10 cellular contexts compared by ENCODE assay signal in genomic region chr1:161172776-161173376, GRCh38. TPM values are rescaled to one million over a fixed set of nuclear protein-coding genes. Genes with fewer than 3 reads are reported as not detected.
DNase-seq lines count a peak whose midpoint lies in the region; ATAC-seq and TF ChIP-seq lines count a peak whose summit lies in the region.
"Had no signal": no experiment of that assay in that cellular context is flagged by ENCODE, and none has a peak within 500 bp of the region (broad histone marks: within the 10 kb centered on the region; RNA-seq: fewer than 3 reads in every experiment).

No MANE protein-coding gene starts in this region.

- no peaks in the 10 kb centered on the region for H3K9me3 ChIP-seq in gastroesophageal sphincter
- no peaks in the 10 kb centered on the region for H3K9me3 ChIP-seq in skeletal muscle tissue (ENCODE audit: control insufficient read depth in 3 of 3, low read length in 3 of 3)

- peaks cover 5 to 66% (median 19%) of the 10 kb centered on the region in 3 donors for H3K4me1 ChIP-seq in gastroesophageal sphincter
- H3K4me1 ChIP-seq in skeletal muscle tissue (ENCODE audit: control insufficient read depth in 3 of 3, insufficient read depth in 3 of 3, low read length in 3 of 3) = peaks cover 30 to 34% (median 34%) of the 10 kb centered on the region in 3 donors

- no peaks in the 10 kb centered on the region for H3K27me3 Mint-ChIP-seq in activated CD8-positive, alpha-beta T cell treated with anti-CD3 and anti-CD28 coated beads, Interleukin-2, amount 10 ng/mL, durations not matched to agents 7 days and 5 days (ENCODE audit: low read depth)

- H3K27ac ChIP-seq in gastroesophageal sphincter = peak overlapping the region in 3 of 4 donors; percentile 52 to 74 (median 60)
- H3K27ac ChIP-seq in skeletal muscle tissue (ENCODE audit: low read depth, low read length) = peak overlapping the region; percentile 4

- no peak for ATAC-seq in activated CD8-positive, alpha-beta T cell treated with anti-CD3 and anti-CD28 coated beads, Interleukin-2, amount 10 ng/mL, durations not matched to agents 7 days and 5 days
- peak; percentile 40 for ATAC-seq in gastroesophageal sphincter
- no peak for ATAC-seq in HG02763 (IDR thresholded peaks at IDR 0.05; ENCODE audit: unreplicated experiment)
- no peak for ATAC-seq in HG03135 (IDR thresholded peaks at IDR 0.05; ENCODE audit: unreplicated experiment)
- ATAC-seq in GM21737 (IDR thresholded peaks at IDR 0.05; ENCODE audit: unreplicated experiment) = no peak
- ATAC-seq: WTC11 had no signal

- H3K9me3 Mint-ChIP-seq in activated CD8-positive, alpha-beta T cell treated with anti-CD3 and anti-CD28 coated beads, Interleukin-2, amount 10 ng/mL, durations not matched to agents 7 days and 5 days (ENCODE audit: insufficient read depth) = no peaks in the 10 kb centered on the region
- H3K9me3 Mint-ChIP-seq: WTC11 had no signal

- H3K4me1 Mint-ChIP-seq in activated CD8-positive, alpha-beta T cell treated with anti-CD3 and anti-CD28 coated beads, Interleukin-2, amount 10 ng/mL, durations not matched to agents 7 days and 5 days (ENCODE audit: low read depth) = peaks cover 36% of the 10 kb centered on the region

- POLR2A ChIA-PET in activated CD8-positive, alpha-beta T cell treated with anti-CD3 and anti-CD28 coated beads, Interleukin-2, amount 10 ng/mL, durations not matched to agents 7 days and 5 days (lab: Charles Lee) = interaction anchor here (1.2 kb wide), 1 partner anchor 13 kb away, joined by 4 read pairs; no protein-coding TSS in a partner anchor

- H3K4me3 ChIP-seq in gastroesophageal sphincter (no peak overlapping the region), skeletal muscle tissue (ENCODE audit: low read length in 3 of 3) (peak overlapping the region in 1 of 3 donors; percentile 4)

- peak overlapping the region; percentile 72 for H3K27ac Mint-ChIP-seq in activated CD8-positive, alpha-beta T cell treated with anti-CD3 and anti-CD28 coated beads, Interleukin-2, amount 10 ng/mL, durations not matched to agents 7 days and 5 days
- H3K27ac Mint-ChIP-seq: WTC11 had no signal

- peak; percentile 88 for DNase-seq in GM03348 (ENCODE audit: low spot score)
- DNase-seq in activated CD8-positive, alpha-beta T cell treated with anti-CD3 and anti-CD28 coated beads, Interleukin-2, amount 10 ng/mL, durations not matched to agents 7 days and 5 days = no peak
- DNase-seq: NCI-H1105 treated with DMSO at 0.1 percent for 48 hours, occipital lobe had no signal

- no peak for TF ChIP-seq CTCF in gastroesophageal sphincter (IDR thresholded peaks at IDR 0.05)

- peaks cover 52% of the 10 kb centered on the region for H3K36me3 Mint-ChIP-seq in activated CD8-positive, alpha-beta T cell treated with anti-CD3 and anti-CD28 coated beads, Interleukin-2, amount 10 ng/mL, durations not matched to agents 7 days and 5 days (ENCODE audit: low read depth)

- H3K36me3 ChIP-seq in gastroesophageal sphincter = peaks cover 0 to 77% of the 10 kb centered on the region in 2 donors
- H3K36me3 ChIP-seq in skeletal muscle tissue (ENCODE audit: control insufficient read depth in 3 of 3, insufficient read depth in 3 of 3, low read length in 3 of 3) = peaks cover 58 to 63% (median 62%) of the 10 kb centered on the region in 3 donors

- H3K27me3 ChIP-seq in gastroesophageal sphincter (no peaks in the 10 kb centered on the region), skeletal muscle tissue (ENCODE audit: control insufficient read depth in 3 of 3, insufficient read depth in 3 of 3, low read length in 3 of 3) (no peaks in the 10 kb centered on the region)

- 27 to 41% methylated on average over 2 of the region's 4 CpGs for WGBS in gastroesophageal sphincter (ENCODE audit: low coverage in 1 of 2), 2 donors

- TF ChIP-seq POLR2A in gastroesophageal sphincter (IDR thresholded peaks at IDR 0.05) = no peak

- CTCF ChIA-PET in activated CD8-positive, alpha-beta T cell treated with anti-CD3 and anti-CD28 coated beads, Interleukin-2, amount 10 ng/mL, durations not matched to agents 7 days and 5 days (lab: Charles Lee) = no interaction called here

- peak overlapping the region in 2 of 3 donors; percentile 19 to 40 for H3K9ac ChIP-seq in skeletal muscle tissue (ENCODE audit: low read depth in 1 of 3, low read length in 3 of 3)

- TF ChIP-seq EP300 in gastroesophageal sphincter (IDR thresholded peaks at IDR 0.05) = no peak

- no peak overlapping the region for H3K4me3 Mint-ChIP-seq in activated CD8-positive, alpha-beta T cell treated with anti-CD3 and anti-CD28 coated beads, Interleukin-2, amount 10 ng/mL, durations not matched to agents 7 days and 5 days
- H3K4me3 Mint-ChIP-seq: WTC11 had no signal

RNA-seq across cellular contexts. Expression of gene B4GALT3, which starts 4.4 kb away (rescaled TPM):
- 10 to 100 TPM; 34.2 to 37.0 TPM for total RNA-seq in activated CD8-positive, alpha-beta T cell treated with anti-CD3 and anti-CD28 coated beads, Interleukin-2, amount 10 ng/mL, durations not matched to agents 7 days and 5 days
- total RNA-seq in gastroesophageal sphincter (10 to 100 TPM; 14.8 to 26.4 (median 19.5) TPM), skeletal muscle tissue (11.0 TPM)

RNA-seq across cellular contexts. Expression of gene PPOX, which starts 6.7 kb away (rescaled TPM):
- 10 to 100 TPM; 37.7 to 38.5 TPM for total RNA-seq in activated CD8-positive, alpha-beta T cell treated with anti-CD3 and anti-CD28 coated beads, Interleukin-2, amount 10 ng/mL, durations not matched to agents 7 days and 5 days
- 10 to 100 TPM; 10.5 to 27.4 (median 17.6) TPM for total RNA-seq in gastroesophageal sphincter
- 13.6 TPM for total RNA-seq in skeletal muscle tissue

RNA-seq across cellular contexts. Expression of gene USP21, which starts 13.6 kb away (rescaled TPM):
- 10 to 100 TPM; 29.2 to 32.0 TPM for total RNA-seq in activated CD8-positive, alpha-beta T cell treated with anti-CD3 and anti-CD28 coated beads, Interleukin-2, amount 10 ng/mL, durations not matched to agents 7 days and 5 days
- total RNA-seq in gastroesophageal sphincter = 10 to 100 TPM in 3 of 4 donors, 1 to 10 TPM in 1; 10.0 to 27.6 (median 14.7) TPM
- total RNA-seq in skeletal muscle tissue = 6.8 TPM

RNA-seq across cellular contexts. Expression of gene UFC1, which starts 19.1 kb away (rescaled TPM):
- 100 to 1,000 TPM; 103 to 104 TPM for total RNA-seq in activated CD8-positive, alpha-beta T cell treated with anti-CD3 and anti-CD28 coated beads, Interleukin-2, amount 10 ng/mL, durations not matched to agents 7 days and 5 days
- total RNA-seq in gastroesophageal sphincter (10 to 100 TPM; 60.5 to 83.7 (median 72.8) TPM), skeletal muscle tissue (133 TPM)

RNA-seq across cellular contexts. Expression of gene ADAMTS4, which starts 26.0 kb away (rescaled TPM):
- total RNA-seq in activated CD8-positive, alpha-beta T cell treated with anti-CD3 and anti-CD28 coated beads, Interleukin-2, amount 10 ng/mL, durations not matched to agents 7 days and 5 days = 1 to 10 TPM in 1 of 2 experiments, under 1 TPM in 1; 0.82 to 2.1 TPM
- total RNA-seq in gastroesophageal sphincter (10 to 100 TPM in 1 of 4 donors, 1 to 10 TPM in 3; 3.7 to 60.6 (median 6.7) TPM), skeletal muscle tissue (4.7 TPM)
